8 cellular contexts compared by ENCODE assay signal in the genomic region with DNA sequence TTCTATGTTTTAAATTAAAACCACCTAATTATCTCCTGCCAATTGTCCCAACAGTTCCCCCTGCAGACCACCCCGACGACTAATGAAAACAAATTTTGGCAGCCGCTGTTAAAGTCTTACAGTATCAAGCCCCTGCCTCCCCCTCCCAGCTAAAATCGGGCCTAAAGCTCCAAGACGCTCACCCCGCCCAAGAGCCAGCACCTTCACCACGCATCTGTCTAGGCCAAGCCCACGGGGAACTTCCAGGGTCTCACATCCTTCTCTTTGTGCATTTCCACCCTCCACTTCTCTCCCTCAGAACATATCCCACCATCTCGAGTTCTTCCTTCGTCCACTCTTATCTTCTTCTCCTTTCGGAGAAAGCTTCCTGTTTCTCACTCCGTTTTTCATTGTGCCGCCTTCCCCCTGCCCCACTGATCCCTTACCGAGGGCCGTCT. TPM values are rescaled to one million over a fixed set of nuclear protein-coding genes. Genes with fewer than 3 reads are reported as not detected.
DNase-seq lines count a peak whose midpoint lies in the region; ATAC-seq and TF ChIP-seq lines count a peak whose summit lies in the region.

No MANE protein-coding gene starts in this region.

- no peaks in the 10 kb centered on the region for H3K27me3 ChIP-seq in heart right ventricle
- H3K27me3 ChIP-seq in MG63, result no peaks in the 10 kb centered on the region

- peaks cover 0 to 51% (median 9%) of the 10 kb centered on the region in 9 donors for H3K36me3 ChIP-seq in heart right ventricle
- H3K36me3 ChIP-seq in MG63, result peaks cover 35% of the 10 kb centered on the region

- H3K4me3 ChIP-seq in heart right ventricle (peak overlapping the region; percentile 60 to 97 (median 88)), MG63 (peak overlapping the region; percentile 93), WI38 (ENCODE audit: low read depth, low read length) (peak overlapping the region; percentile 99), epithelial cell of proximal tubule (ENCODE audit: low read depth, low read length) (peak overlapping the region; percentile 88)

- intact Hi-C loops in heart right ventricle (cut with DNase I), result loop anchor here in 2 of 10 donors (5.0 kb wide), 1 partner anchor 540 kb away; the partner anchor contains the start of gene STAM2 (in 2 of the 2)
- intact Hi-C loops in Right ventricle myocardium inferior (cut with DNase I), result loop anchor here (10.0 kb wide), 1 partner anchor 892 kb away; the partner anchor contains the start of gene ARL5A

- H3K9me3 ChIP-seq in heart right ventricle (no peaks in the 10 kb centered on the region), MG63 (no peaks in the 10 kb centered on the region)

- 0 to 1% methylated on average over 15 of the region's 15 CpGs for WGBS in heart right ventricle, 2 donors

- H3K4me1 ChIP-seq in heart right ventricle, result peaks cover 0 to 57% (median 37%) of the 10 kb centered on the region in 9 donors

- ATAC-seq in heart right ventricle (no peak), Right ventricle myocardium inferior (no peak), omental fat pad (ENCODE audit: low FRiP score) (peak; percentile 9)

- DNase-seq in heart right ventricle (peak in 1 of 2 donors; percentile 14), Right ventricle myocardium inferior (ENCODE audit: missing footprints) (no peak), MG63 (peak; percentile 43), epithelial cell of proximal tubule (ENCODE audit: low read depth) (no peak), omental fat pad (ENCODE audit: low spot score) (no peak), GM19240 (ENCODE audit: insufficient read length, low spot score) (no peak), SK-N-DZ (ENCODE audit: low spot score) (no peak)

- TF ChIP-seq CTCF in heart right ventricle (IDR thresholded peaks at IDR 0.05) (no peak), WI38 (IDR thresholded peaks at IDR 0.05; ENCODE audit: low read depth, low read length) (no peak), epithelial cell of proximal tubule (conservative IDR thresholded peaks at IDR 0.05; ENCODE audit: low read depth, low read length) (no peak), omental fat pad (IDR thresholded peaks at IDR 0.05) (no peak)

- peak overlapping the region; percentile 14 to 99 (median 98) for H3K27ac ChIP-seq in heart right ventricle

RNA-seq across cellular contexts. Expression of gene PRPF40A, which starts 0.4 kb away (rescaled TPM):
- total RNA-seq in heart right ventricle (10 to 100 TPM; 29.3 to 51.8 (median 34.0) TPM), Right ventricle myocardium inferior (36.0 TPM), epithelial cell of proximal tubule (106 and 132 TPM in 2 replicates), omental fat pad (100 to 1,000 TPM in 1 of 4 donors, 10 to 100 TPM in 3; 69.0 to 125 (median 81.7) TPM)
- polyA plus RNA-seq in heart right ventricle, result 10 to 100 TPM; 13.3 to 18.9 TPM
- total RNA-seq in MG63 (2014; rRNA removed; shearing (Covaris generic); ENCODE audit: low replicate concordance), result 145 and 165 TPM in 2 replicates
- 71.2 and 99.6 TPM in 2 replicates for polyA plus RNA-seq in SK-N-DZ (2014; cell fraction: cytosol; rRNA removed)
- 122 and 137 TPM in 2 replicates for polyA plus RNA-seq in SK-N-DZ (2014; cell fraction: nucleus; rRNA removed)

RNA-seq across cellular contexts. Expression of gene ARL6IP6, which starts 1.6 kb away (rescaled TPM):
- 1 to 10 TPM; 4.8 to 8.1 (median 6.8) TPM for total RNA-seq in heart right ventricle
- 1 to 10 TPM; 4.1 to 7.3 TPM for polyA plus RNA-seq in heart right ventricle
- 5.7 TPM for total RNA-seq in Right ventricle myocardium inferior
- 29.5 and 37.4 TPM in 2 replicates for total RNA-seq in MG63 (2014; rRNA removed; shearing (Covaris generic); ENCODE audit: low replicate concordance)
- total RNA-seq in epithelial cell of proximal tubule, result 69.3 and 83.9 TPM in 2 replicates
- total RNA-seq in omental fat pad, result 10 to 100 TPM; 12.6 to 25.9 (median 19.0) TPM
- 115 and 124 TPM in 2 replicates for polyA plus RNA-seq in SK-N-DZ (2014; cell fraction: cytosol; rRNA removed)
- polyA plus RNA-seq in SK-N-DZ (2014; cell fraction: nucleus; rRNA removed), result 65.7 and 100 TPM in 2 replicates
